Comparison of ENCODE assay signal across 9 cellular contexts in genomic region chr3:25218362-25218761, GRCh38.
"Had no signal": no experiment of that assay in that cellular context is flagged by ENCODE, and none has a peak within 500 bp of the region (broad histone marks: within the 10 kb centered on the region; RNA-seq: fewer than 3 reads in every experiment).

No MANE protein-coding gene starts in this region.

- H3K9me3 Mint-ChIP-seq: GM23338, H9 had no signal

- DNase-seq: H9, HCEC 1CT, KBM-7 had no signal

- H3K27me3 Mint-ChIP-seq: IgD-negative memory B cell had no signal

- FAIRE-seq: H1, H54, HepG2 had no signal

- H3K4me2 ChIP-seq: GM23338 had no signal

- H3K4me3 ChIP-seq: GM23338 had no signal

- H3K4me3 Mint-ChIP-seq: GM23338, H9, IgD-negative memory B cell had no signal

- H3K4me1 Mint-ChIP-seq: GM23338, H9, IgD-negative memory B cell had no signal

- H3K27ac ChIP-seq: HL-60 had no signal

- H3K27ac Mint-ChIP-seq: H9, IgD-negative memory B cell had no signal
